Comparison of ENCODE assay signal across 18 cellular contexts in the genomic region with DNA sequence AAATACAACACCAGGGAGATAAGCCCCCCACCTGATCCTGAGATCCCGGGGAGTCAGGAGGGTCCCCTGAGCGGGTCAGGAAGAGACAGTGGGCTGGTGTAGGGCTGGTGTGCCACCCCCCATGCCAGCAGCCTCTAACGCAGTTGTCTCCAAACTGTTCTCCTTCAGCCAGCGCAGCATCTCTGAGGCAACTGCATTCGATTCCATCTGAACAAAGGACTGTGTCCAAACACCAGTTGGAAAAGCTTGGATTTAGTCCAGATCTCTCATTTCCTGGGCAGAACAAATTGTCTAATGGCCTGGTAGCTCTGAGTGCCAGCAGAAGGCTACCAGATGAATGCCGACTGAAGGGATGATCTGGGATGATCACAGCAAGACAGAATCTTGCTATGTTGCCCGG. TPM values are rescaled to one million over a fixed set of nuclear protein-coding genes. Genes with fewer than 3 reads are reported as not detected.
DNase-seq lines count a peak whose midpoint lies in the region; ATAC-seq and TF ChIP-seq lines count a peak whose summit lies in the region.
"Had no signal": no experiment of that assay in that cellular context is flagged by ENCODE, and none has a peak within 500 bp of the region (broad histone marks: within the 10 kb centered on the region; RNA-seq: fewer than 3 reads in every experiment).

No MANE protein-coding gene starts in this region.

- no peak overlapping the region for H2AK5ac ChIP-seq in H9 (ENCODE audit: insufficient read length, low read length)

- no peak overlapping the region for H4K5ac ChIP-seq in H9 (ENCODE audit: insufficient read length, low read depth, low read length)

- peak overlapping the region; percentile 16; the same call in 1 of the 2 replicates for H3K9ac ChIP-seq in SK-N-SH
- H3K9ac ChIP-seq in H9 (ENCODE audit: extremely low read depth, insufficient read length, low read length), result no peak overlapping the region
- H3K9ac ChIP-seq: parathyroid adenoma had no signal

- H3K4me1 ChIP-seq in SK-N-SH (ENCODE audit: control insufficient read depth in 1 of 2, insufficient read depth in 2 of 2, low read depth in 1 of 2, low read length in 1 of 2) (peaks cover 0 to 13% of the 10 kb centered on the region in 2 experiments; a peak in 1 of 4 replicates), H9 (ENCODE audit: insufficient read depth, low read length) (no peaks in the 10 kb centered on the region; the same call in 1 of the 2 replicates)
- H3K4me1 ChIP-seq: parathyroid adenoma, testis had no signal

- no peak overlapping the region for H2BK120ac ChIP-seq in H9 (ENCODE audit: low read depth, low read length, poor library complexity, severe bottlenecking)

- H2BK12ac ChIP-seq in H9 (ENCODE audit: insufficient read length, low read depth, low read length), result no peak overlapping the region

- CTCF ChIA-PET in SK-N-SH (lab: Yijun Ruan, JAX), result interaction anchor here (0.6 to 8.0 kb wide), 7 partner anchors 13 to 524 kb away, joined by 3 to 80 read pairs (median 3); no protein-coding TSS in a partner anchor

- H2AFZ ChIP-seq in SK-N-SH (ENCODE audit: low read depth) (peak overlapping the region; percentile 56; the same call in 1 of the 2 replicates), H9 (ENCODE audit: low read length) (no peak overlapping the region)
- H2AFZ ChIP-seq: parathyroid adenoma had no signal

- no peak overlapping the region for H3T11ph ChIP-seq in H9 (ENCODE audit: low read length)

- no peaks in the 10 kb centered on the region for H4K20me1 ChIP-seq in SK-N-SH (ENCODE audit: insufficient read depth)
- no peaks in the 10 kb centered on the region for H4K20me1 ChIP-seq in H9 (ENCODE audit: control insufficient read depth, insufficient read depth, insufficient read length)

- no peak overlapping the region for H3K27ac Mint-ChIP-seq in H9
- H3K27ac Mint-ChIP-seq: B cell; effector memory CD8-positive, alpha-beta T cell; WTC11 had no signal

- TF ChIP-seq EP300 in SK-N-SH (IDR thresholded peaks at IDR 0.05; ENCODE audit: borderline replicate concordance in 1 of 2, low read depth in 1 of 2, low read length in 1 of 2), result no peak

- TF ChIP-seq RAD21 in SK-N-SH (IDR thresholded peaks at IDR 0.05; ENCODE audit: low read length), result no peak

- no peaks in the 10 kb centered on the region for H3K27me3 Mint-ChIP-seq in H9 (ENCODE audit: low read depth)
- H3K27me3 Mint-ChIP-seq: B cell; effector memory CD8-positive, alpha-beta T cell had no signal

- no peak overlapping the region for H3K4me3 ChIP-seq in SK-N-SH (ENCODE audit: low read depth in 2 of 2, low read length in 1 of 2)
- H3K4me3 ChIP-seq in foreskin fibroblast (ENCODE audit: low read depth in 1 of 2, low read length in 2 of 2), result no peak overlapping the region
- H3K4me3 ChIP-seq: body of pancreas, testis had no signal

- no peaks in the 10 kb centered on the region for H3K79me1 ChIP-seq in H9 (ENCODE audit: insufficient read depth, low read depth, low read length, poor library complexity, severe bottlenecking)

- no peak overlapping the region for H3K56ac ChIP-seq in H9 (ENCODE audit: insufficient read length, low read depth, low read length)

- no peak overlapping the region for H3K4ac ChIP-seq in H9 (ENCODE audit: low read depth, low read length)

- WGBS in SK-N-SH (ENCODE audit: low lambda C conversion rate), result 39% methylated on average over 4 of the region's 7 CpGs
- no CpG with 5 or more reads among the region's 7 CpGs for WGBS in H9 (ENCODE audit: extremely low coverage, insufficient read length, low lambda C conversion rate)

- no peak overlapping the region for H4K91ac ChIP-seq in H9 (ENCODE audit: insufficient read length, low read depth, low read length)

- H2BK20ac ChIP-seq in H9 (ENCODE audit: low read depth, low read length, poor library complexity, severe bottlenecking), result no peak overlapping the region

- H3K4me1 Mint-ChIP-seq in H9, result peaks cover 2 to 11% of the 10 kb centered on the region in 2 experiments; a peak in 3 of 4 replicates

- DNase-seq in AG20443 (ENCODE audit: low spot score) (peak; percentile 27), LHCN-M2 (ENCODE audit: low read depth) (peak; percentile 15), SK-N-SH (peak; percentile 82), foreskin fibroblast (peak; percentile 70 to 88), kidney glomerular epithelial cell (lab: John Stamatoyannopoulos, UW) (no peak), H9 (no peak), HPDE6-E6E7 (ENCODE audit: extremely low spot score) (no peak)
- DNase-seq: activated naive CD4-positive, alpha-beta T cell treated with Interleukin-2 at 50 U/mL for 16 hours; DMS79; effector memory CD8-positive, alpha-beta T cell; PC-3; stimulated activated CD4-positive, alpha-beta T cell treated with anti-CD3 and anti-CD28 coated beads, Interleukin-15, amount 100 ng/mL, for 24 hours; testis had no signal

- ATAC-seq in HG03432 (IDR thresholded peaks at IDR 0.05; ENCODE audit: unreplicated experiment), result no peak
- ATAC-seq: body of pancreas; effector memory CD8-positive, alpha-beta T cell; PC-3; WTC11 had no signal

- peaks cover 17 to 22% of the 10 kb centered on the region in 2 experiments for H3K36me3 ChIP-seq in SK-N-SH (replicated peaks in 1 of 2; ENCODE audit: control insufficient read depth in 1 of 2, insufficient read depth in 2 of 2, low read length in 1 of 2)

- H3K9me3 ChIP-seq in SK-N-SH (no peaks in the 10 kb centered on the region), H9 (ENCODE audit: control insufficient read depth, low read depth, low read length) (no peaks in the 10 kb centered on the region)
- H3K9me3 ChIP-seq: body of pancreas, testis had no signal

- no peaks in the 10 kb centered on the region for H3K9me3 Mint-ChIP-seq in H9
- H3K9me3 Mint-ChIP-seq: effector memory CD8-positive, alpha-beta T cell; WTC11 had no signal

- H3K79me2 ChIP-seq in SK-N-SH (ENCODE audit: insufficient read depth) (no peaks in the 10 kb centered on the region), H9 (ENCODE audit: insufficient read depth, low read length) (no peaks in the 10 kb centered on the region)
- H3K79me2 ChIP-seq: parathyroid adenoma had no signal

- no peak overlapping the region for H3K4me2 ChIP-seq in SK-N-SH
- no peak overlapping the region for H3K4me2 ChIP-seq in H9 (ENCODE audit: insufficient read depth, insufficient read length, low read length)

- no peak overlapping the region for H3K14ac ChIP-seq in H9 (ENCODE audit: insufficient read depth, low read length)

- no peak overlapping the region for H4K8ac ChIP-seq in H9 (replicated peaks; ENCODE audit: insufficient read length, low read depth, low read length)

- POLR2A ChIA-PET in SK-N-SH (lab: Yijun Ruan, JAX), result interaction anchor here (0.7 to 1.1 kb wide), 3 partner anchors 34 to 129 kb away, joined by 3 to 4 read pairs (median 3); no protein-coding TSS in a partner anchor

- no peaks in the 10 kb centered on the region for H3K9me2 ChIP-seq in SK-N-SH

- H2BK15ac ChIP-seq in H9 (ENCODE audit: low read depth, low read length), result no peak overlapping the region

- H3K4me3 Mint-ChIP-seq in H9, result no peak overlapping the region
- H3K4me3 Mint-ChIP-seq: B cell; effector memory CD8-positive, alpha-beta T cell; WTC11 had no signal

- H3K23me2 ChIP-seq in H9 (ENCODE audit: insufficient read length, low read depth, low read length, poor library complexity, severe bottlenecking), result no peaks in the 10 kb centered on the region

- H3K27ac ChIP-seq in SK-N-SH (ENCODE audit: low read depth in 2 of 2, low read length in 1 of 2) (peak overlapping the region; percentile 55 to 84), H9 (ENCODE audit: insufficient read length, low read depth, low read length) (no peak overlapping the region)
- H3K27ac ChIP-seq: body of pancreas, parathyroid adenoma, testis had no signal

- H3K27me3 ChIP-seq in SK-N-SH (ENCODE audit: insufficient read depth) (no peaks in the 10 kb centered on the region), H9 (ENCODE audit: insufficient read depth, low read length) (no peaks in the 10 kb centered on the region)
- H3K27me3 ChIP-seq: body of pancreas, testis had no signal

- no peak overlapping the region for H3K23ac ChIP-seq in H9 (ENCODE audit: insufficient read length, low read depth, low read length)

- H3F3A ChIP-seq in SK-N-SH (replicated peaks; ENCODE audit: insufficient read depth), result peaks cover 7% of the 10 kb centered on the region

- H3K36me3 Mint-ChIP-seq in H9 (ENCODE audit: insufficient read depth in 1 of 3, low read depth in 3 of 3), result peaks cover 6 to 30% (median 26%) of the 10 kb centered on the region in 3 experiments

- no peak overlapping the region for H3K18ac ChIP-seq in H9 (ENCODE audit: insufficient read length, low read depth, low read length)

- TF ChIP-seq CTCF in SK-N-SH (IDR thresholded peaks at IDR 0.05) (no peak), foreskin fibroblast (IDR thresholded peaks at IDR 0.05; ENCODE audit: low read depth, low read length) (no peak), H9 (conservative IDR thresholded peaks at IDR 0.05) (no peak)

- H2BK5ac ChIP-seq in H9 (ENCODE audit: insufficient read length, low read length), result no peak overlapping the region

TF ChIP-seq in SK-N-SH, 30 proteins besides CTCF, POLR2A, EP300 and RAD21 (continues in another document):
- TF ChIP-seq RCOR1 (IDR thresholded peaks at IDR 0.05; ENCODE audit: low read length), result peak; percentile 76
- no peak for TF ChIP-seq SMC3 (IDR thresholded peaks at IDR 0.05; ENCODE audit: low read depth, low read length)
- TF ChIP-seq GATA2 (CRISPR knock-in tag; IDR thresholded peaks at IDR 0.05), result peak; percentile 36; the same call in 1 of the 2 replicates
- peak; percentile 53 for TF ChIP-seq CHD2 (IDR thresholded peaks at IDR 0.05; ENCODE audit: low read length, partially characterized antibody)
- TF ChIP-seq PBX3 (IDR thresholded peaks at IDR 0.05), result no peak
- TF ChIP-seq RXRA (IDR thresholded peaks at IDR 0.05; ENCODE audit: borderline replicate concordance, low read depth), result no peak
- TF ChIP-seq MEF2A (IDR thresholded peaks at IDR 0.05; ENCODE audit: borderline replicate concordance, low read depth), result no peak
- TF ChIP-seq FOXJ3 (CRISPR knock-in tag; IDR thresholded peaks at IDR 0.05), result no peak
- no peak for TF ChIP-seq POLR2AphosphoS5 (IDR thresholded peaks at IDR 0.05; ENCODE audit: low read depth, low read length)
- TF ChIP-seq NFIC (IDR thresholded peaks at IDR 0.05; ENCODE audit: borderline replicate concordance), result 0 out of 2 replicates have a peak, but pooled peaks have one; percentile 47

RNA-seq across cellular contexts. Expression of gene EIF4G3, which starts 44.1 kb away (rescaled TPM):
- total RNA-seq in LHCN-M2 (2014; rRNA removed), result 41.6 and 45.8 TPM in 2 replicates
- polyA plus RNA-seq in LHCN-M2 (2012), result 21.6 TPM
- polyA plus RNA-seq in SK-N-SH (2012; rRNA removed), result 32.0 and 40.3 TPM in 2 replicates
- 37.3 and 41.3 TPM in 2 replicates for polyA plus RNA-seq in SK-N-SH (2012; cell fraction: cytosol; rRNA removed)
- polyA plus RNA-seq in SK-N-SH (2012; cell fraction: nucleus; rRNA removed), result 37.4 and 68.6 TPM in 2 replicates
- total RNA-seq in H9 (2021), result 65.5 and 72.0 TPM in 2 replicates

Comparison
In these comparisons a context has a peak if more than half of its experiments do, and no peak if none do; other contexts are left out.
1. DNase-seq: peak in AG20443 (single experiment), LHCN-M2 (single experiment), SK-N-SH (single experiment) and foreskin fibroblast (2 of 2); none in kidney glomerular epithelial cell (single experiment), H9 (single experiment) and HPDE6-E6E7 (single experiment).